In genomic region chr16:27425961-27426360, GRCh38 we compare ENCODE assay signal across 14 cellular contexts. TPM values are rescaled to one million over a fixed set of nuclear protein-coding genes. Genes with fewer than 3 reads are reported as not detected.
DNase-seq lines count a peak whose midpoint lies in the region; ATAC-seq and FAIRE-seq lines count a peak whose summit lies in the region.
"Had no signal": no experiment of that assay in that cellular context is flagged by ENCODE, and none has a peak within 500 bp of the region (broad histone marks: within the 10 kb centered on the region; RNA-seq: fewer than 3 reads in every experiment).

No MANE protein-coding gene starts in this region.

- peaks cover 87% of the 10 kb centered on the region for H3K36me3 Mint-ChIP-seq in activated CD4-positive, alpha-beta T cell treated with anti-CD3 and anti-CD28 coated beads for 36 hours (ENCODE audit: low read depth)
- H3K36me3 Mint-ChIP-seq in activated T-helper 17 cell treated with anti-CD3 and anti-CD28 coated beads, Interleukin-2, amount 50 U/mL, for 72 hours (ENCODE audit: low read depth): peaks cover 100% of the 10 kb centered on the region
- H3K36me3 Mint-ChIP-seq in naive B cell: peaks cover 12 to 39% of the 10 kb centered on the region in 2 donors
- H3K36me3 Mint-ChIP-seq: brain had no signal

- intact Hi-C loops in activated CD4-positive, alpha-beta T cell treated with anti-CD3 and anti-CD28 coated beads for 36 hours (cut with DNase I, micrococcal nuclease): loop anchor here (1.0 to 2.0 kb wide), 3 partner anchors 18 to 23 kb away; partner anchors contain the start of gene IL21R (in 2 of the 2)

- peak; percentile 12 for FAIRE-seq in GM18507 (lab: Jason Lieb, UNC)
- FAIRE-seq: A204.1, small intestine had no signal

- POLR2A ChIA-PET in activated CD4-positive, alpha-beta T cell treated with anti-CD3 and anti-CD28 coated beads for 36 hours (lab: Charles Lee): no interaction called here

- ATAC-seq in activated CD4-positive, alpha-beta T cell treated with anti-CD3 and anti-CD28 coated beads for 36 hours: no peak
- no peak for ATAC-seq in activated T-helper 17 cell treated with anti-CD3 and anti-CD28 coated beads, Interleukin-2, amount 50 U/mL, for 72 hours (replicated peaks)
- no peak for ATAC-seq in naive B cell (ENCODE audit: low read depth in 2 of 2)
- no peak for ATAC-seq in HG02588 (IDR thresholded peaks at IDR 0.05; ENCODE audit: unreplicated experiment)

- H3K4me1 Mint-ChIP-seq in activated CD4-positive, alpha-beta T cell treated with anti-CD3 and anti-CD28 coated beads for 36 hours: peaks cover 76% of the 10 kb centered on the region
- peaks cover 21% of the 10 kb centered on the region for H3K4me1 Mint-ChIP-seq in activated T-helper 17 cell treated with anti-CD3 and anti-CD28 coated beads, Interleukin-2, amount 50 U/mL, for 72 hours
- H3K4me1 Mint-ChIP-seq in naive B cell: peaks cover 52 to 73% (median 70%) of the 10 kb centered on the region in 3 donors
- H3K4me1 Mint-ChIP-seq: brain had no signal

- peak overlapping the region; percentile 92 for H3K27ac Mint-ChIP-seq in activated CD4-positive, alpha-beta T cell treated with anti-CD3 and anti-CD28 coated beads for 36 hours
- H3K27ac Mint-ChIP-seq in activated T-helper 17 cell treated with anti-CD3 and anti-CD28 coated beads, Interleukin-2, amount 50 U/mL, for 72 hours: peak overlapping the region; percentile 85
- H3K27ac Mint-ChIP-seq in naive B cell: peak overlapping the region; percentile 94 to 100 (median 98)
- H3K27ac Mint-ChIP-seq: brain had no signal

- H3K9me3 Mint-ChIP-seq in activated CD4-positive, alpha-beta T cell treated with anti-CD3 and anti-CD28 coated beads for 36 hours (ENCODE audit: low read depth): peaks cover 9% of the 10 kb centered on the region
- peaks cover 7% of the 10 kb centered on the region for H3K9me3 Mint-ChIP-seq in activated T-helper 17 cell treated with anti-CD3 and anti-CD28 coated beads, Interleukin-2, amount 50 U/mL, for 72 hours
- H3K9me3 Mint-ChIP-seq in naive B cell: peaks cover 4 to 26% (median 17%) of the 10 kb centered on the region in 7 donors

- H3K27me3 Mint-ChIP-seq in activated CD4-positive, alpha-beta T cell treated with anti-CD3 and anti-CD28 coated beads for 36 hours: no peaks in the 10 kb centered on the region
- no peaks in the 10 kb centered on the region for H3K27me3 Mint-ChIP-seq in activated T-helper 17 cell treated with anti-CD3 and anti-CD28 coated beads, Interleukin-2, amount 50 U/mL, for 72 hours
- no peaks in the 10 kb centered on the region for H3K27me3 Mint-ChIP-seq in naive B cell

- CTCF ChIA-PET in activated CD4-positive, alpha-beta T cell treated with anti-CD3 and anti-CD28 coated beads for 36 hours (lab: Charles Lee): no interaction called here

- no peak overlapping the region for H3K4me3 Mint-ChIP-seq in activated CD4-positive, alpha-beta T cell treated with anti-CD3 and anti-CD28 coated beads for 36 hours
- H3K4me3 Mint-ChIP-seq in activated T-helper 17 cell treated with anti-CD3 and anti-CD28 coated beads, Interleukin-2, amount 50 U/mL, for 72 hours: peak overlapping the region; percentile 61
- H3K4me3 Mint-ChIP-seq in naive B cell: peak overlapping the region in 7 of 8 donors; percentile 26 to 83 (median 71)
- H3K4me3 Mint-ChIP-seq: brain had no signal

- no peak for DNase-seq in activated CD4-positive, alpha-beta T cell treated with anti-CD3 and anti-CD28 coated beads for 36 hours
- no peak for DNase-seq in activated CD4-positive, alpha-beta T cell treated with anti-CD3 and anti-CD28 coated beads, Interleukin-2, amount 50 U/mL, for 48 hours
- DNase-seq in GM18507 (ENCODE audit: extremely low spot score, insufficient read length, low read depth) (no peak), naive B cell (no peak), NCI-H1436 treated with DMSO at 0.1 percent for 48 hours (lab: John Stamatoyannopoulos, UW) (no peak)
- no peak for DNase-seq in stimulated activated CD4-positive, alpha-beta T cell treated with anti-CD3 and anti-CD28 coated beads, Interleukin-4, amount 100 ng/mL, for 4 hours
- DNase-seq: activated gamma-delta T cell, H7 had no signal

RNA-seq across cellular contexts. Expression of gene IL21R, which starts 24.0 kb away (rescaled TPM):
- total RNA-seq in activated CD4-positive, alpha-beta T cell treated with anti-CD3 and anti-CD28 coated beads for 36 hours: 10 to 100 TPM; 61.8 to 73.5 TPM
- 10 to 100 TPM; 41.8 to 53.6 TPM for total RNA-seq in activated T-helper 17 cell treated with anti-CD3 and anti-CD28 coated beads, Interleukin-2, amount 50 U/mL, for 72 hours
- 100 to 1,000 TPM in 1 of 6 donors, 10 to 100 TPM in 5; 47.9 to 118 (median 74.5) TPM for polyA plus RNA-seq in naive B cell (ENCODE audit: low read depth in 6 of 6)
- total RNA-seq: HT-29 had no signal
